In the genomic region with DNA sequence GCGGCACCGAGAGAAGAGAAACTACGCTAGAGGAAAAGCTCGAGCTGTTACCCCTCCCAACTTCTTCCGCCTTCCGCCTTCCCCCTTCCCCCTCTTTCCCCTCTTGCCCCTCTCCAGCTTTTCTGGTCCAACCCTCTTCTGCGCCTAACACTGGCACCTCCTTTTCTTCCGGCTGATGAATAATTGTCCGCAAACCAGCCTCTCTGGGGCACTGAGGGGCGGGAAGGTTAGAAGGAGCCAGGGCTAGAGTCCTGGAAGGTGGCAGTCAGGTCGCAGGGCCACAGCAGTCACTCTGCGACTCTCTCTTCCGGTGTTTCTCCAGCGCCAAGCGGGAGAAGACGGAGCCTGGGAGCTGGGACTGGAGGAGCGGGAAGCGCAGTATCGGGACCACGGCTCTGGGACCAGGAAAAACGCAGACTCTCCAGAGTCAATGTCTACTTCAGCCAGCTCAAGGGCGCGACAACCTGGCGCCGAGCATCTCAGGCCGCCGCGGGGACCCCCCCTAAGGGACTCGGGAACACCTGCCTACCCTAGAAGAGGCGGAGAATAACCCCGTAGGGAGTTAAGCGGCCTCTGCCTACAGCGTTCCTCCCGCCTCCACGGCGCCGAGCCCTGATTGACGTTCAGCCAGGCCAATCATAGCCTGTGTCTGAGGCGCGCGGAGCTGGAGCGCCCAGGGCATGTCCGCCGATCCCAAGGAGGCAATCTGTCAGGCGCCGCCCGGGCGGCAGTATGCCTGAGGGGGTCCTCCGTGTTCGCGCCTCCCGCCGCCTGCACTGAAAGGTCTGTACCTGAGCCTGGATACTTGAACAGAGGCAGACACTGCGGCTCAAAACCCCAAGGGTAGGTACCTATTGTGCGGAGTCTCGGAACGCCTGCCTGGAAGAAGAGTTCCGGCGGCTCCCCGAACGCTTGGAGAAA, we compare ENCODE assay signal across 1 cellular context.
TF ChIP-seq lines count a peak whose summit lies in the region.

No MANE protein-coding gene starts in this region.

TF ChIP-seq in SK-N-SH treated with all-trans-retinoic acid at 6 μM for 48 hours, 23 proteins besides CTCF, POLR2A, EP300 and RAD21 (continued from another document):
- TF ChIP-seq TSHZ2 (CRISPR knock-in tag; IDR thresholded peaks at IDR 0.05): no peak
- TF ChIP-seq, protein P1, sequence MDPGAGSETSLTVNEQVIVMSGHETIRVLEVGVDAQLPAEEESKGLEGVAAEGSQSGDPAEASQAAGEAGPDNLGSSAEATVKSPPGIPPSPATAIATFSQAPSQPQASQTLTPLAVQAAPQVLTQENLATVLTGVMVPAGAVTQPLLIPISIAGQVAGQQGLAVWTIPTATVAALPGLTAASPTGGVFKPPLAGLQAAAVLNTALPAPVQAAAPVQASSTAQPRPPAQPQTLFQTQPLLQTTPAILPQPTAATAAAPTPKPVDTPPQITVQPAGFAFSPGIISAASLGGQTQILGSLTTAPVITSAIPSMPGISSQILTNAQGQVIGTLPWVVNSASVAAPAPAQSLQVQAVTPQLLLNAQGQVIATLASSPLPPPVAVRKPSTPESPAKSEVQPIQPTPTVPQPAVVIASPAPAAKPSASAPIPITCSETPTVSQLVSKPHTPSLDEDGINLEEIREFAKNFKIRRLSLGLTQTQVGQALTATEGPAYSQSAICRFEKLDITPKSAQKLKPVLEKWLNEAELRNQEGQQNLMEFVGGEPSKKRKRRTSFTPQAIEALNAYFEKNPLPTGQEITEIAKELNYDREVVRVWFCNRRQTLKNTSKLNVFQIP (CRISPR knock-in tag; IDR thresholded peaks at IDR 0.05; ENCODE audit: borderline replicate concordance, low read depth): no peak
- TF ChIP-seq, protein P2, sequence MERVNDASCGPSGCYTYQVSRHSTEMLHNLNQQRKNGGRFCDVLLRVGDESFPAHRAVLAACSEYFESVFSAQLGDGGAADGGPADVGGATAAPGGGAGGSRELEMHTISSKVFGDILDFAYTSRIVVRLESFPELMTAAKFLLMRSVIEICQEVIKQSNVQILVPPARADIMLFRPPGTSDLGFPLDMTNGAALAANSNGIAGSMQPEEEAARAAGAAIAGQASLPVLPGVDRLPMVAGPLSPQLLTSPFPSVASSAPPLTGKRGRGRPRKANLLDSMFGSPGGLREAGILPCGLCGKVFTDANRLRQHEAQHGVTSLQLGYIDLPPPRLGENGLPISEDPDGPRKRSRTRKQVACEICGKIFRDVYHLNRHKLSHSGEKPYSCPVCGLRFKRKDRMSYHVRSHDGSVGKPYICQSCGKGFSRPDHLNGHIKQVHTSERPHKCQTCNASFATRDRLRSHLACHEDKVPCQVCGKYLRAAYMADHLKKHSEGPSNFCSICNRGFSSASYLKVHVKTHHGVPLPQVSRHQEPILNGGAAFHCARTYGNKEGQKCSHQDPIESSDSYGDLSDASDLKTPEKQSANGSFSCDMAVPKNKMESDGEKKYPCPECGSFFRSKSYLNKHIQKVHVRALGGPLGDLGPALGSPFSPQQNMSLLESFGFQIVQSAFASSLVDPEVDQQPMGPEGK (CRISPR knock-in tag; IDR thresholded peaks at IDR 0.05; ENCODE audit: borderline replicate concordance): no peak
- TF ChIP-seq ESRRG (CRISPR knock-in tag; IDR thresholded peaks at IDR 0.05): no peak
- no peak for TF ChIP-seq GLIS3 (CRISPR knock-in tag; IDR thresholded peaks at IDR 0.05)
